Comparison of ENCODE assay signal across 8 cellular contexts in genomic region chr4:182916483-182917181, GRCh38. TPM values are rescaled to one million over a fixed set of nuclear protein-coding genes. Genes with fewer than 3 reads are reported as not detected.
DNase-seq lines count a peak whose midpoint lies in the region; ATAC-seq and TF ChIP-seq lines count a peak whose summit lies in the region.

No MANE protein-coding gene starts in this region.

- H2AFZ ChIP-seq in KMS-11 (ENCODE audit: low read depth) = peak overlapping the region; percentile 64

- peak overlapping the region; percentile 68 for H3K4me3 ChIP-seq in GM06990 (replicated peaks; ENCODE audit: low read depth, low read length)
- H3K4me3 ChIP-seq in KMS-11 (IDR thresholded peaks at IDR 0.05; ENCODE audit: insufficient read depth, low read depth, low read length) = no peak overlapping the region
- peak overlapping the region; percentile 85 for H3K4me3 ChIP-seq in lung

- H3K9me3 ChIP-seq in lung (ENCODE audit: control insufficient read depth in 2 of 2, insufficient read depth in 1 of 2, low read length in 1 of 2) = no peaks in the 10 kb centered on the region

- ATAC-seq in GM21786 (IDR thresholded peaks at IDR 0.05; ENCODE audit: unreplicated experiment) (peak; percentile 7), lung (ENCODE audit: insufficient read depth, low FRiP score) (peak; percentile 41)

- H3K4me2 ChIP-seq in KMS-11 = peak overlapping the region; percentile 77

- H3K27ac ChIP-seq in KMS-11 (peak overlapping the region; percentile 100), VCaP (peak overlapping the region; percentile 91), lung (ENCODE audit: low read depth in 1 of 2, low read length in 1 of 2) (peak overlapping the region; percentile 97)

- H3K9ac ChIP-seq in KMS-11 = peak overlapping the region; percentile 99

- WGBS in lung, 2 donors = 5 to 7% methylated on average over 32 to 38 of the region's 38 CpGs

- H3K36me3 ChIP-seq in GM06990 (ENCODE audit: control insufficient read depth, insufficient read depth, low read length) (peaks cover 15% of the 10 kb centered on the region), KMS-11 (ENCODE audit: insufficient read depth) (no peaks in the 10 kb centered on the region; the same call in 1 of the 2 replicates), lung (ENCODE audit: control insufficient read depth in 2 of 2, insufficient read depth in 2 of 2, low read length in 2 of 2) (peaks cover 12 to 17% of the 10 kb centered on the region in 2 donors)

- TF ChIP-seq CTCF in GM06990 (IDR thresholded peaks at IDR 0.05; ENCODE audit: insufficient read depth, low read length, poor library complexity, severe bottlenecking) (no peak), KMS-11 (conservative IDR thresholded peaks at IDR 0.05; ENCODE audit: low read depth, low read length) (no peak), VCaP (conservative IDR thresholded peaks at IDR 0.05) (no peak), lung (IDR thresholded peaks at IDR 0.05; ENCODE audit: control extremely low read depth, extremely low read depth) (no peak)

- DNase-seq in GM06990 (ENCODE audit: extremely low read depth, insufficient read length) = peak; percentile 70
- peak; percentile 40 to 65 for DNase-seq in dermis microvascular lymphatic vessel endothelial cell (ENCODE audit: low read depth in 2 of 2)
- DNase-seq in lung (ENCODE audit: low spot score) = peak; percentile 59
- peak; percentile 18 for DNase-seq in stimulated activated CD8-positive, alpha-beta memory T cell treated with anti-CD3 and anti-CD28 coated beads, Interleukin-4, amount 100 ng/mL, for 24 hours (ENCODE audit: low read depth)
- no peak for DNase-seq in AML-193 (lab: John Stamatoyannopoulos, UW)

- H4K20me1 ChIP-seq in KMS-11 (ENCODE audit: insufficient read depth) = no peaks in the 10 kb centered on the region

- H3K79me2 ChIP-seq in KMS-11 (ENCODE audit: insufficient read depth, low read depth) = peaks cover 14% of the 10 kb centered on the region

- H3K4me1 ChIP-seq in KMS-11 (ENCODE audit: low read depth, poor library complexity, severe bottlenecking) = peaks cover 33% of the 10 kb centered on the region
- peaks cover 0 to 7% of the 10 kb centered on the region in 2 donors for H3K4me1 ChIP-seq in lung (ENCODE audit: control insufficient read depth in 2 of 2, insufficient read depth in 2 of 2, low read length in 2 of 2)

- H3K27me3 ChIP-seq in GM06990 (replicated peaks; ENCODE audit: control insufficient read depth, insufficient read depth, low read length) (no peaks in the 10 kb centered on the region), KMS-11 (ENCODE audit: insufficient read depth, low read depth) (no peaks in the 10 kb centered on the region), lung (ENCODE audit: control insufficient read depth, insufficient read depth) (no peaks in the 10 kb centered on the region)

RNA-seq across cellular contexts. Expression of gene DCTD, which starts 0.6 kb away (rescaled TPM):
- total RNA-seq in dermis microvascular lymphatic vessel endothelial cell (73.2 and 77.0 TPM in 2 replicates), lung (10 to 100 TPM; 72.5 to 80.4 TPM)
- polyA plus RNA-seq in lung = 10 to 100 TPM; 52.6 to 64.2 TPM

Comparison
In these comparisons a context has a peak if more than half of its experiments do, and no peak if none do; other contexts are left out.
1. DNase-seq: peak in GM06990 (single experiment), dermis microvascular lymphatic vessel endothelial cell (2 of 2), lung (single experiment) and stimulated activated CD8-positive, alpha-beta memory T cell treated with anti-CD3 and anti-CD28 coated beads, Interleukin-4, amount 100 ng/mL, for 24 hours (single experiment); none in AML-193 (0 of 2).
2. Peak in every context shown above with its lines, with median percentiles within 50 percentile points of each other: H3K27ac ChIP-seq.